Comparison of ENCODE assay signal across 19 cellular contexts in the genomic region with DNA sequence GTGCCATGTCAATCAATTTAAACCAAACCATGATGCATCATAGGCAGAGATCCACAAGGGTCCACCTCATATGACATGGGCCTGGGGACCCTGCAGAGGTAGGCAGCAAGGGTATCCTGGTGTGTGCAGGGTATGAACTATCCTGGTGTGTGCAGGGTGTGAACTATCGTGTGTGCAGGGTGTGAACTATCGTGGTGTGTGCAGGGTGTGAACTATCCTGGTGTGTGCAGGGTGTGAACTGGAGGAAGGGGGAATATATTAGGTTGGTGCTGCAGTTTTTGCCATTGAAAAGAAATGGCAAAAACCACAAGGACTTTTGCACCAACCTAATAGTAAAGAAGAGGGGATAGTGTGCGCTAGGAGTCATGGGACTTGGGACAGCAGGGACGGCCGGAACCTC.
"Had no signal": no experiment of that assay in that cellular context is flagged by ENCODE, and none has a peak within 500 bp of the region (broad histone marks: within the 10 kb centered on the region; RNA-seq: fewer than 3 reads in every experiment).

No MANE protein-coding gene starts in this region.

- DNase-seq: dermis blood vessel endothelial cell; dorsolateral prefrontal cortex; effector CD4-positive, alpha-beta T cell; effector memory CD4-positive, alpha-beta T cell; foreskin fibroblast; foreskin melanocyte; gastrocnemius medialis; glutamatergic neuron; head of caudate nucleus; heart right ventricle; hippocampal formation; left cardiac atrium; left lung; left ventricle myocardium superior; lower lobe of right lung; mesenchymal stem cell; midbrain had no signal

- H3K4me3 ChIP-seq: coronary artery, dorsolateral prefrontal cortex, esophagus muscularis mucosa, gastrocnemius medialis, heart right ventricle, left lung, lower lobe of right lung had no signal

- H3K27ac ChIP-seq: coronary artery, dorsolateral prefrontal cortex, esophagus muscularis mucosa, gastrocnemius medialis, heart right ventricle, left lung, lower lobe of right lung had no signal

- H3K36me3 ChIP-seq: esophagus muscularis mucosa, gastrocnemius medialis, heart right ventricle, left lung, lower lobe of right lung had no signal

- H3K9me3 ChIP-seq: esophagus muscularis mucosa, gastrocnemius medialis, heart right ventricle, left lung, lower lobe of right lung had no signal

- H3K27me3 ChIP-seq: dorsolateral prefrontal cortex, esophagus muscularis mucosa, gastrocnemius medialis, heart right ventricle, left lung had no signal

- ATAC-seq: gastrocnemius medialis, heart right ventricle, left cardiac atrium, left lung, left ventricle myocardium superior, lower lobe of right lung had no signal
